ENCODE assay signal across 1 cellular context in genomic region chr10:58950618-58951017, GRCh38.
TF ChIP-seq lines count a peak whose summit lies in the region.

No MANE protein-coding gene starts in this region.

TF ChIP-seq in IMR-90, 13 proteins besides CTCF, POLR2A, EP300 and RAD21 (continued from another document):
- TF ChIP-seq, protein P1, sequence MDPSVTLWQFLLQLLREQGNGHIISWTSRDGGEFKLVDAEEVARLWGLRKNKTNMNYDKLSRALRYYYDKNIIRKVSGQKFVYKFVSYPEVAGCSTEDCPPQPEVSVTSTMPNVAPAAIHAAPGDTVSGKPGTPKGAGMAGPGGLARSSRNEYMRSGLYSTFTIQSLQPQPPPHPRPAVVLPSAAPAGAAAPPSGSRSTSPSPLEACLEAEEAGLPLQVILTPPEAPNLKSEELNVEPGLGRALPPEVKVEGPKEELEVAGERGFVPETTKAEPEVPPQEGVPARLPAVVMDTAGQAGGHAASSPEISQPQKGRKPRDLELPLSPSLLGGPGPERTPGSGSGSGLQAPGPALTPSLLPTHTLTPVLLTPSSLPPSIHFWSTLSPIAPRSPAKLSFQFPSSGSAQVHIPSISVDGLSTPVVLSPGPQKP (IDR thresholded peaks at IDR 0.05; ENCODE audit: borderline replicate concordance, low read depth, low read length) = no peak
- TF ChIP-seq NFE2L2 (IDR thresholded peaks at IDR 0.05; ENCODE audit: low read depth, low read length) (no peak), BHLHE40 (IDR thresholded peaks at IDR 0.05; ENCODE audit: low read depth, low read length) (no peak), FOS (IDR thresholded peaks at IDR 0.05; ENCODE audit: low read depth, low read length) (no peak)
TF ChIP-seq in IMR-90: peak in this region for 0.
